In the genomic region with DNA sequence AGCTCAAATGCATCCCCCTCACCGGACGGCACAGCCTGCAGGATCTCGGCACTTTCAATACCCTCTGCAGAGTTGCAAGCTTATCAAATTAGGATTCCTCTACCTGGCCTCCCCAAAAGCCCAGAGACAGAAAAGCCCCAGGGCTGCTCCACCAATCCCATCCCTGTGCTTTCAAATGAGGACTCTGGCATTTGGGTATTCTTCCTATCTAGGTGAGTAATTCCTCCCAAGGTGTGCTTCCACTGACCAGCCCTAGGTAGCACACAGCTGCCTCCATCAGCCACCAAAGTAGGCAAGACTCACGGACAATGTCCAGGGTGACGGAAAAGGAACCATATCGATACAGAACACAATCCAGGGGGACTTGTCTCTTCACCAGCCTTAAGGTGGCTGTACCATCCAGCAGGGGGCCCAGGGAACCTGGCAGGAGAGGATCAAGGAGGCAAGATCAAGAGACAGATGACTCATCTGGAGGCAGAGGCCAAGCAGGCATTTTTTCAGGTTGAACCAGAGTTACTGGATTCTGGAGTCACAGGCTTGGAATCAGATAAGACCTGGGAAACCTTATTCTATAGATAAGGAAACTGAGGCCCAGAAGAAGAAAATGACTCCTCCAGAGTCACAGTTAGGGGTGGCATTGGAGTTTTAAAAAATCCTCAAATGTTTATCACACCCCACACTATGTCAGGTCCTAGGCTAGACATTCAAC, we compare ENCODE assay signal across 9 cellular contexts. TPM values are rescaled to one million over a fixed set of nuclear protein-coding genes. Genes with fewer than 3 reads are reported as not detected.
A peak's percentile ranks its signal among the peaks of the same experiment; 100 is the strongest.
DNase-seq lines count a peak whose midpoint lies in the region; FAIRE-seq and TF ChIP-seq lines count a peak whose summit lies in the region.
"Had no signal": no experiment of that assay in that cellular context is flagged by ENCODE, and none has a peak within 500 bp of the region (broad histone marks: within the 10 kb centered on the region; RNA-seq: fewer than 3 reads in every experiment).

No MANE protein-coding gene starts in this region.

- H3K27me3 ChIP-seq in BE2C (no peaks in the 10 kb centered on the region), esophagus squamous epithelium (no peaks in the 10 kb centered on the region), stomach (no peaks in the 10 kb centered on the region), neural progenitor cell (no peaks in the 10 kb centered on the region)

- H4K20me1 ChIP-seq in neural progenitor cell (ENCODE audit: low read depth): peaks cover 5% of the 10 kb centered on the region

- H3K36me3 ChIP-seq in BE2C (no peaks in the 10 kb centered on the region), esophagus squamous epithelium (peaks cover 17 to 46% (median 25%) of the 10 kb centered on the region in 3 donors), stomach (peaks cover 11 to 41% (median 38%) of the 10 kb centered on the region in 4 donors), neural progenitor cell (no peaks in the 10 kb centered on the region)
- H3K36me3 ChIP-seq: HAP-1 had no signal

- H3K4me2 ChIP-seq in neural progenitor cell: no peak overlapping the region

- H3K27ac ChIP-seq in esophagus squamous epithelium (peak overlapping the region; percentile 9 to 77 (median 57)), stomach (no peak overlapping the region), neural progenitor cell (no peak overlapping the region)

- FAIRE-seq in GM12892 (lab: Jason Lieb, UNC): no peak

- intact Hi-C loops in activated CD4-positive, alpha-beta T cell treated with anti-CD3 and anti-CD28 coated beads, Interleukin-2, amount 10 ng/mL, durations not matched to agents 24 days and 14 days (cut with micrococcal nuclease): no loop called here
- intact Hi-C loops in esophagus squamous epithelium (cut with DNase I): no loop called here
- intact Hi-C loops in stomach (cut with DNase I; ENCODE audit: low total_unique reads): no loop called here

- no peak overlapping the region for H3K9ac ChIP-seq in neural progenitor cell

- H3K9me3 ChIP-seq in BE2C (no peaks in the 10 kb centered on the region), esophagus squamous epithelium (no peaks in the 10 kb centered on the region), stomach (no peaks in the 10 kb centered on the region), neural progenitor cell (ENCODE audit: low read depth) (no peaks in the 10 kb centered on the region)
- H3K9me3 ChIP-seq: HAP-1 had no signal

- no peaks in the 10 kb centered on the region for H3K27me3 Mint-ChIP-seq in IgD-negative memory B cell
- H3K27me3 Mint-ChIP-seq in activated CD4-positive, alpha-beta T cell treated with anti-CD3 and anti-CD28 coated beads, Interleukin-2, amount 10 ng/mL, durations not matched to agents 24 days and 14 days: no peaks in the 10 kb centered on the region
- H3K27me3 Mint-ChIP-seq in neural progenitor cell (ENCODE audit: insufficient read depth, low read depth): peaks cover 4% of the 10 kb centered on the region

- WGBS in esophagus squamous epithelium, 2 donors: 54 to 67% methylated on average over 4 to 5 of the region's 6 CpGs
- WGBS in stomach, 5 donors: 86 to 95% (median 90%) methylated on average over 6 of the region's 6 CpGs

- TF ChIP-seq CTCF in BE2C (IDR thresholded peaks at IDR 0.05; ENCODE audit: low read depth, low read length): peak; percentile 46
- TF ChIP-seq CTCF in esophagus squamous epithelium (IDR thresholded peaks at IDR 0.05): peak in 5 of 6 experiments; percentile 32 to 71 (median 56)
- TF ChIP-seq CTCF in stomach (IDR thresholded peaks at IDR 0.05): peak in 1 of 7 experiments; percentile 25
- no peak for TF ChIP-seq CTCF in neural progenitor cell (IDR thresholded peaks at IDR 0.05)

- H3F3A ChIP-seq in neural progenitor cell (ENCODE audit: low read depth): no peaks in the 10 kb centered on the region

- no peak for TF ChIP-seq POLR2A in esophagus squamous epithelium (IDR thresholded peaks at IDR 0.05)
- no peak for TF ChIP-seq POLR2A in stomach (IDR thresholded peaks at IDR 0.05)
- TF ChIP-seq POLR2A in GM12892 (IDR thresholded peaks at IDR 0.05; ENCODE audit: low read depth, low read length): no peak

- TF ChIP-seq EP300 in stomach (IDR thresholded peaks at IDR 0.05): no peak

- H3K79me2 ChIP-seq in neural progenitor cell (ENCODE audit: low read depth): no peaks in the 10 kb centered on the region

- H3K4me1 Mint-ChIP-seq in IgD-negative memory B cell (peaks cover 0 to 3% (median 0%) of the 10 kb centered on the region in 3 donors), neural progenitor cell (peaks cover 7% of the 10 kb centered on the region)
- peaks cover 4% of the 10 kb centered on the region for H3K4me1 Mint-ChIP-seq in activated CD4-positive, alpha-beta T cell treated with anti-CD3 and anti-CD28 coated beads, Interleukin-2, amount 10 ng/mL, durations not matched to agents 24 days and 14 days

- H3K4me3 ChIP-seq in BE2C (ENCODE audit: low read depth, low read length) (no peak overlapping the region), esophagus squamous epithelium (no peak overlapping the region), stomach (no peak overlapping the region), neural progenitor cell (no peak overlapping the region)
- H3K4me3 ChIP-seq: HAP-1 had no signal

- peak overlapping the region in 2 of 3 donors; percentile 36 to 78 for H3K27ac Mint-ChIP-seq in IgD-negative memory B cell
- peak overlapping the region; percentile 16 for H3K27ac Mint-ChIP-seq in activated CD4-positive, alpha-beta T cell treated with anti-CD3 and anti-CD28 coated beads, Interleukin-2, amount 10 ng/mL, durations not matched to agents 24 days and 14 days
- H3K27ac Mint-ChIP-seq in neural progenitor cell: no peak overlapping the region

- DNase-seq in BE2C (peak; percentile 41), esophagus squamous epithelium (lab: John Stamatoyannopoulos, UW) (no peak), stomach (peak; percentile 32), DMS114 treated with DMSO at 0.1 percent for 48 hours (lab: John Stamatoyannopoulos, UW; ENCODE audit: unreplicated experiment) (no peak), GM12892 (ENCODE audit: insufficient read length) (no peak), neural progenitor cell (ENCODE audit: low spot score) (no peak)
- peak; percentile 81 for DNase-seq in activated CD4-positive, alpha-beta T cell treated with anti-CD3 and anti-CD28 coated beads, Interleukin-2, amount 10 ng/mL, durations not matched to agents 24 days and 14 days

- peaks cover 2% of the 10 kb centered on the region for H3K36me3 Mint-ChIP-seq in IgD-negative memory B cell
- peaks cover 38% of the 10 kb centered on the region for H3K36me3 Mint-ChIP-seq in activated CD4-positive, alpha-beta T cell treated with anti-CD3 and anti-CD28 coated beads, Interleukin-2, amount 10 ng/mL, durations not matched to agents 24 days and 14 days (ENCODE audit: low read depth)
- no peaks in the 10 kb centered on the region for H3K36me3 Mint-ChIP-seq in neural progenitor cell

- H3K4me3 Mint-ChIP-seq in IgD-negative memory B cell (no peak overlapping the region), neural progenitor cell (no peak overlapping the region)
- no peak overlapping the region for H3K4me3 Mint-ChIP-seq in activated CD4-positive, alpha-beta T cell treated with anti-CD3 and anti-CD28 coated beads, Interleukin-2, amount 10 ng/mL, durations not matched to agents 24 days and 14 days

- H3K4me1 ChIP-seq in BE2C: no peaks in the 10 kb centered on the region
- H3K4me1 ChIP-seq in esophagus squamous epithelium: peaks cover 12 to 46% (median 13%) of the 10 kb centered on the region in 3 donors
- H3K4me1 ChIP-seq in stomach: peaks cover 0 to 23% (median 6%) of the 10 kb centered on the region in 4 donors
- H3K4me1 ChIP-seq in neural progenitor cell: no peaks in the 10 kb centered on the region
- H3K4me1 ChIP-seq: HAP-1 had no signal

- H2AFZ ChIP-seq in neural progenitor cell (replicated peaks): no peak overlapping the region

- H3K9me3 Mint-ChIP-seq in IgD-negative memory B cell (no peaks in the 10 kb centered on the region), neural progenitor cell (no peaks in the 10 kb centered on the region)
- H3K9me3 Mint-ChIP-seq in activated CD4-positive, alpha-beta T cell treated with anti-CD3 and anti-CD28 coated beads, Interleukin-2, amount 10 ng/mL, durations not matched to agents 24 days and 14 days: no peaks in the 10 kb centered on the region

RNA-seq across cellular contexts. Expression of gene PMEL, which starts 9.9 kb away (rescaled TPM):
- polyA plus RNA-seq in BE2C (2012; ENCODE audit: insufficient read depth, insufficient read length, low read depth): 4.7 TPM
- 1.1 TPM for polyA plus RNA-seq in IgD-negative memory B cell
- not detected in 2 replicates for total RNA-seq in activated CD4-positive, alpha-beta T cell treated with anti-CD3 and anti-CD28 coated beads, Interleukin-2, amount 10 ng/mL, durations not matched to agents 24 days and 14 days
- total RNA-seq in esophagus squamous epithelium: 1 to 10 TPM in 1 of 4 donors, under 1 TPM in 3; 0.48 to 3.4 (median 0.67) TPM
- total RNA-seq in stomach: 1 to 10 TPM in 2 of 5 donors, under 1 TPM in 2, not detected in 1; 0.58 to 4.0 (median 1.0) TPM
- polyA plus RNA-seq in stomach: 1 to 10 TPM in 2 of 3 donors, under 1 TPM in 1; 0.75 to 2.1 (median 1.3) TPM
- 1.9 TPM for polyA plus RNA-seq in GM12892 (2012; ENCODE audit: missing spikeins)
- total RNA-seq in neural progenitor cell (ENCODE audit: low replicate concordance): 207 and 301 TPM in 2 replicates

RNA-seq across cellular contexts. Expression of gene CDK2, which starts 10.7 kb away (rescaled TPM):
- polyA plus RNA-seq in BE2C (2012; ENCODE audit: insufficient read depth, insufficient read length, low read depth): 16.5 TPM
- polyA plus RNA-seq in IgD-negative memory B cell (8.9 TPM), stomach (10 to 100 TPM; 12.5 to 18.4 (median 17.5) TPM)
- 108 and 110 TPM in 2 replicates for total RNA-seq in activated CD4-positive, alpha-beta T cell treated with anti-CD3 and anti-CD28 coated beads, Interleukin-2, amount 10 ng/mL, durations not matched to agents 24 days and 14 days
- total RNA-seq in esophagus squamous epithelium (10 to 100 TPM; 11.1 to 22.6 (median 17.0) TPM), stomach (100 to 1,000 TPM in 1 of 5 donors, 10 to 100 TPM in 3, 1 to 10 TPM in 1; 4.1 to 124 (median 12.3) TPM), neural progenitor cell (ENCODE audit: low replicate concordance) (46.5 and 52.2 TPM in 2 replicates)
- polyA plus RNA-seq in GM12892 (2012; ENCODE audit: missing spikeins): 108 TPM

RNA-seq across cellular contexts. Expression of gene RAB5B, which starts 17.9 kb away (rescaled TPM):
- 57.4 TPM for polyA plus RNA-seq in BE2C (2012; ENCODE audit: insufficient read depth, insufficient read length, low read depth)
- polyA plus RNA-seq in IgD-negative memory B cell (54.7 TPM), stomach (10 to 100 TPM; 52.4 to 92.4 (median 61.3) TPM)
- total RNA-seq in activated CD4-positive, alpha-beta T cell treated with anti-CD3 and anti-CD28 coated beads, Interleukin-2, amount 10 ng/mL, durations not matched to agents 24 days and 14 days: 39.0 and 40.2 TPM in 2 replicates
- total RNA-seq in esophagus squamous epithelium (10 to 100 TPM; 78.2 to 94.2 (median 86.4) TPM), stomach (100 to 1,000 TPM in 1 of 5 donors, 10 to 100 TPM in 4; 17.1 to 100 (median 75.1) TPM), neural progenitor cell (ENCODE audit: low replicate concordance) (62.9 and 64.5 TPM in 2 replicates)
- 47.6 TPM for polyA plus RNA-seq in GM12892 (2012; ENCODE audit: missing spikeins)

RNA-seq across cellular contexts. Expression of gene DGKA, which starts 25.0 kb away (rescaled TPM):
- polyA plus RNA-seq in BE2C (2012; ENCODE audit: insufficient read depth, insufficient read length, low read depth): 8.9 TPM
- polyA plus RNA-seq in IgD-negative memory B cell (114 TPM), stomach (100 to 1,000 TPM in 1 of 3 donors, 10 to 100 TPM in 2; 13.0 to 123 (median 27.6) TPM)
- 355 and 365 TPM in 2 replicates for total RNA-seq in activated CD4-positive, alpha-beta T cell treated with anti-CD3 and anti-CD28 coated beads, Interleukin-2, amount 10 ng/mL, durations not matched to agents 24 days and 14 days
- total RNA-seq in esophagus squamous epithelium (100 to 1,000 TPM in 3 of 4 donors, 10 to 100 TPM in 1; 95.7 to 209 (median 159) TPM), stomach (100 to 1,000 TPM in 1 of 5 donors, 10 to 100 TPM in 4; 56.0 to 418 (median 92.0) TPM), neural progenitor cell (ENCODE audit: low replicate concordance) (24.1 and 27.0 TPM in 2 replicates)
- 41.2 TPM for polyA plus RNA-seq in GM12892 (2012; ENCODE audit: missing spikeins)

RNA-seq across cellular contexts. Expression of gene PYM1, which starts 28.3 kb away (rescaled TPM):
- 165 TPM for polyA plus RNA-seq in BE2C (2012; ENCODE audit: insufficient read depth, insufficient read length, low read depth)
- polyA plus RNA-seq in IgD-negative memory B cell: 76.5 TPM
- 34.8 and 35.6 TPM in 2 replicates for total RNA-seq in activated CD4-positive, alpha-beta T cell treated with anti-CD3 and anti-CD28 coated beads, Interleukin-2, amount 10 ng/mL, durations not matched to agents 24 days and 14 days
- total RNA-seq in esophagus squamous epithelium: 100 to 1,000 TPM in 1 of 4 donors, 10 to 100 TPM in 3; 60.7 to 107 (median 85.0) TPM
- total RNA-seq in stomach: 10 to 100 TPM in 2 of 5 donors, 1 to 10 TPM in 3; 1.2 to 59.4 (median 9.8) TPM
- 10 to 100 TPM; 42.8 to 54.8 (median 42.8) TPM for polyA plus RNA-seq in stomach
- 32.6 TPM for polyA plus RNA-seq in GM12892 (2012; ENCODE audit: missing spikeins)
- total RNA-seq in neural progenitor cell (ENCODE audit: low replicate concordance): 44.6 and 72.5 TPM in 2 replicates

Comparison
In these comparisons a context has a peak if more than half of its experiments do, and no peak if none do; other contexts are left out.
1. DNase-seq: peak in BE2C (single experiment), activated CD4-positive, alpha-beta T cell treated with anti-CD3 and anti-CD28 coated beads, Interleukin-2, amount 10 ng/mL, durations not matched to agents 24 days and 14 days (single experiment) and stomach (single experiment); none in esophagus squamous epithelium (single experiment), DMS114 treated with DMSO at 0.1 percent for 48 hours (single experiment), GM12892 (single experiment) and neural progenitor cell (single experiment).
2. H3K27ac ChIP-seq: peak in esophagus squamous epithelium (4 of 4); none in stomach (0 of 5) and neural progenitor cell (single experiment).
3. RNA of gene PMEL, which starts 9.9 kb away (total RNA-seq): 207 to 301 TPM in neural progenitor cell; 0.48 to 3.4 TPM in esophagus squamous epithelium, 0.58 to 4.0 TPM in stomach and not detected in activated CD4-positive, alpha-beta T cell treated with anti-CD3 and anti-CD28 coated beads, Interleukin-2, amount 10 ng/mL, durations not matched to agents 24 days and 14 days; every median in the first group is over 10 times any median in the second.